8 cellular contexts compared by ENCODE assay signal in the genomic region with DNA sequence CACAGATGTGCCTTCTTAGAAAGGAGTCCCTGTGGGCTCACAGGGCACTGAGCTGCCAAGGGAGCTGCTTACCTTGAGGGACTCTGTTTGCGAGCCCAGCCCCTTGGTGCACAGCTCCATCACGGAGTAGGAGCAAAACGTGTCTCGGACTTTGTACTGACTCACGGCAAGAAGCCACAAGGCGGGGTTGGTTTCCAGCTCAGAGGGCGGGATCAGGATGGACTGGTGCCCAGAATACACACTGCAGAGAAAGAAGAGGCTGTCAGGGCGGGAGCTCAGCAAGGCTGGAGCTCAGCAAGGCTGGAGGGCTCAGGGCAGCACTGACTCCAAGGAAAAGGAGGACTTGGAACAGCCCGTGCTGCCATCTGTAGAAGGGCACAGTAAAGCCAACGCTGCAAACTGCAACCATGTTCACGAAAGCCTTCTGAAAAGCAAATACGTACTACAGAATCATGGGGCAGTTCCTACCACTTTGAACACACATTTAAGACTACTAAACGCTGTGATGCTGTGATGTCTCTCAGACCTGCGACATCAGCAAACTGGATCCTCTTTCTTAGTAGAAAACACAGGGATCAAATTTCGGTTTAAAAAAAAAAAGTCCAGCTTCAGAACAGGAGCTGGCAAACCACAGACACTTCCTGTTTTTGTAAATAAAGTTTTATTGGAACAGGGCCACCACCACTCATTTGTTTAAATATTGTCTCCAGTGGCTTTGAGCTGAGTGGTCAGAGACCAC.
DNase-seq lines count a peak whose midpoint lies in the region; ATAC-seq, FAIRE-seq and TF ChIP-seq lines count a peak whose summit lies in the region.

No MANE protein-coding gene starts in this region.

- H3K36me3 Mint-ChIP-seq in activated T-helper 2 cell treated with anti-CD3 and anti-CD28 coated beads, Interferon-gamma antibody, Interleukin-2, Interleukin-4, amounts not matched to agents 10 μg/mL and 5 μg/mL and 100 μg/mL, durations not matched to agents 14 hours and 24 hours and 36 hours (ENCODE audit: low read depth): peaks cover 4% of the 10 kb centered on the region
- peaks cover 17% of the 10 kb centered on the region for H3K36me3 Mint-ChIP-seq in neural progenitor cell

- H3K9me3 ChIP-seq in AG04450 (ENCODE audit: control insufficient read depth, insufficient read depth, low read length) (no peaks in the 10 kb centered on the region), neural progenitor cell (ENCODE audit: low read depth) (no peaks in the 10 kb centered on the region)

- intact Hi-C loops in activated T-helper 2 cell treated with anti-CD3 and anti-CD28 coated beads, Interferon-gamma antibody, Interleukin-2, Interleukin-4, amounts not matched to agents 10 μg/mL and 5 μg/mL and 100 μg/mL, durations not matched to agents 14 hours and 24 hours and 36 hours (cut with micrococcal nuclease): loop anchor here (5.0 kb wide), 1 partner anchor 47 kb away; no protein-coding TSS in a partner anchor

- ATAC-seq in GM19467 (IDR thresholded peaks at IDR 0.05; ENCODE audit: unreplicated experiment): no peak

- CTCF ChIA-PET in AG04450 (lab: Charles Lee): interaction anchor here (0.8 to 1.7 kb wide), 2 partner anchors 11 to 125 kb away, joined by 3 to 9 read pairs; no protein-coding TSS in a partner anchor

- no peaks in the 10 kb centered on the region for H3K27me3 Mint-ChIP-seq in activated T-helper 2 cell treated with anti-CD3 and anti-CD28 coated beads, Interferon-gamma antibody, Interleukin-2, Interleukin-4, amounts not matched to agents 10 μg/mL and 5 μg/mL and 100 μg/mL, durations not matched to agents 14 hours and 24 hours and 36 hours (ENCODE audit: low read depth)
- H3K27me3 Mint-ChIP-seq in neural progenitor cell (ENCODE audit: insufficient read depth, low read depth): no peaks in the 10 kb centered on the region

- no peak overlapping the region for H3K4me2 ChIP-seq in neural progenitor cell

- no peaks in the 10 kb centered on the region for H3K79me2 ChIP-seq in neural progenitor cell (ENCODE audit: low read depth)

- H3K4me1 ChIP-seq in neural progenitor cell: peaks cover 5% of the 10 kb centered on the region

- H4K20me1 ChIP-seq in neural progenitor cell (ENCODE audit: low read depth): no peaks in the 10 kb centered on the region

- no peak overlapping the region for H3K4me3 Mint-ChIP-seq in activated T-helper 2 cell treated with anti-CD3 and anti-CD28 coated beads, Interferon-gamma antibody, Interleukin-2, Interleukin-4, amounts not matched to agents 10 μg/mL and 5 μg/mL and 100 μg/mL, durations not matched to agents 14 hours and 24 hours and 36 hours (ENCODE audit: low read depth)
- peak overlapping the region; percentile 56 for H3K4me3 Mint-ChIP-seq in neural progenitor cell

- peaks cover 16% of the 10 kb centered on the region for H3K4me1 Mint-ChIP-seq in activated T-helper 2 cell treated with anti-CD3 and anti-CD28 coated beads, Interferon-gamma antibody, Interleukin-2, Interleukin-4, amounts not matched to agents 10 μg/mL and 5 μg/mL and 100 μg/mL, durations not matched to agents 14 hours and 24 hours and 36 hours (ENCODE audit: low read depth)
- H3K4me1 Mint-ChIP-seq in neural progenitor cell: peaks cover 6% of the 10 kb centered on the region

- H3K4me3 ChIP-seq in AG04450 (ENCODE audit: low read depth, low read length) (peak overlapping the region; percentile 50), neural progenitor cell (no peak overlapping the region)

- no peak for FAIRE-seq in frontal cortex (lab: Jason Lieb, UNC)

- TF ChIP-seq CTCF in AG04450 (IDR thresholded peaks at IDR 0.05; ENCODE audit: low read depth, low read length): 0 out of 2 replicates have a peak, but pooled peaks have one; percentile 3
- TF ChIP-seq CTCF in neural progenitor cell (IDR thresholded peaks at IDR 0.05): no peak

- no peaks in the 10 kb centered on the region for H3K9me3 Mint-ChIP-seq in activated T-helper 2 cell treated with anti-CD3 and anti-CD28 coated beads, Interferon-gamma antibody, Interleukin-2, Interleukin-4, amounts not matched to agents 10 μg/mL and 5 μg/mL and 100 μg/mL, durations not matched to agents 14 hours and 24 hours and 36 hours
- no peaks in the 10 kb centered on the region for H3K9me3 Mint-ChIP-seq in neural progenitor cell

- no peak overlapping the region for H2AFZ ChIP-seq in neural progenitor cell (replicated peaks)

- H3K27me3 ChIP-seq in AG04450 (ENCODE audit: control insufficient read depth, insufficient read depth, low read length) (no peaks in the 10 kb centered on the region), neural progenitor cell (no peaks in the 10 kb centered on the region)

- POLR2A ChIA-PET in AG04450 (lab: Yijun Ruan, JAX): interaction anchor here (0.7 to 1.5 kb wide), 7 partner anchors 8 to 125 kb away, joined by 3 to 8 read pairs (median 3); no protein-coding TSS in a partner anchor

- no peak overlapping the region for H3K9ac ChIP-seq in neural progenitor cell

- H3K36me3 ChIP-seq in neural progenitor cell: no peaks in the 10 kb centered on the region

- peak overlapping the region; percentile 94 for H3K27ac ChIP-seq in AG04450 (ENCODE audit: low read depth, low read length)
- H3K27ac ChIP-seq in neural progenitor cell: no peak overlapping the region

- DNase-seq in AG04450 (ENCODE audit: low read depth, low spot score) (peak; percentile 88), GOT3 (lab: John Stamatoyannopoulos, UW) (peak; percentile 44), NCI-H69 (lab: John Stamatoyannopoulos, UW) (peak; percentile 93), frontal cortex (ENCODE audit: low spot score in 2 of 2) (peak; percentile 62 to 63), neural progenitor cell (ENCODE audit: low spot score) (peak; percentile 43), NOMO-1 (lab: John Stamatoyannopoulos, UW; ENCODE audit: unreplicated experiment in 2 of 2) (no peak)
- no peak for DNase-seq in activated T-helper 2 cell treated with anti-CD3 and anti-CD28 coated beads, Interferon-gamma antibody, Interleukin-2, Interleukin-4, amounts not matched to agents 10 μg/mL and 5 μg/mL and 100 μg/mL, durations not matched to agents 14 hours and 24 hours and 36 hours (ENCODE audit: low spot score)

- H3F3A ChIP-seq in neural progenitor cell (ENCODE audit: low read depth): peaks cover 6% of the 10 kb centered on the region

- H3K27ac Mint-ChIP-seq in activated T-helper 2 cell treated with anti-CD3 and anti-CD28 coated beads, Interferon-gamma antibody, Interleukin-2, Interleukin-4, amounts not matched to agents 10 μg/mL and 5 μg/mL and 100 μg/mL, durations not matched to agents 14 hours and 24 hours and 36 hours: peak overlapping the region; percentile 23
- peak overlapping the region; percentile 9 for H3K27ac Mint-ChIP-seq in neural progenitor cell

Comparison
In these comparisons a context has a peak if more than half of its experiments do, and no peak if none do; other contexts are left out.
1. DNase-seq: peak in AG04450 (single experiment), GOT3 (single experiment), NCI-H69 (single experiment), frontal cortex (2 of 2) and neural progenitor cell (single experiment); none in activated T-helper 2 cell treated with anti-CD3 and anti-CD28 coated beads, Interferon-gamma antibody, Interleukin-2, Interleukin-4, amounts not matched to agents 10 μg/mL and 5 μg/mL and 100 μg/mL, durations not matched to agents 14 hours and 24 hours and 36 hours (single experiment) and NOMO-1 (0 of 2).